In genomic region chr1:21935393-21935804, GRCh38 we compare ENCODE assay signal across 11 cellular contexts. TPM values are rescaled to one million over a fixed set of nuclear protein-coding genes. Genes with fewer than 3 reads are reported as not detected.
A peak's percentile ranks its signal among the peaks of the same experiment; 100 is the strongest.
DNase-seq lines count a peak whose midpoint lies in the region; ATAC-seq and TF ChIP-seq lines count a peak whose summit lies in the region.
"Had no signal": no experiment of that assay in that cellular context is flagged by ENCODE, and none has a peak within 500 bp of the region (broad histone marks: within the 10 kb centered on the region; RNA-seq: fewer than 3 reads in every experiment).

No MANE protein-coding gene starts in this region.

- peak overlapping the region; percentile 51 for H2AK5ac ChIP-seq in mesendoderm (ENCODE audit: low read length)

- H3K27ac ChIP-seq in cardiac muscle cell (peak overlapping the region; percentile 32), mesendoderm (ENCODE audit: low read depth, low read length) (no peak overlapping the region), upper lobe of right lung (peak overlapping the region; percentile 75), MM.1S (ENCODE audit: low read length) (no peak overlapping the region)

- peak overlapping the region; percentile 15 for H2BK5ac ChIP-seq in mesendoderm (ENCODE audit: low read length)

- intact Hi-C loops in left cardiac atrium (cut with DNase I) (no loop called here), MCF 10A (cut with micrococcal nuclease) (loop anchor here (5.0 kb wide), 1 partner anchor 153 kb away; the partner anchor contains the start of gene USP48), upper lobe of right lung (cut with DNase I) (no loop called here)

- no CpG with 5 or more reads among the region's 10 CpGs for WGBS in mesendoderm (ENCODE audit: extremely low coverage, insufficient coverage, low lambda C conversion rate)

- no peaks in the 10 kb centered on the region for H3K9me2 ChIP-seq in MM.1S (replicated peaks; ENCODE audit: insufficient read depth, low read length)

- H3K27ac Mint-ChIP-seq in MCF 10A (ENCODE audit: low read depth, unreplicated experiment), result peak overlapping the region; percentile 89

- no peak overlapping the region for H3K18ac ChIP-seq in mesendoderm (ENCODE audit: low read length)

- TF ChIP-seq CTCF in cardiac muscle cell (IDR thresholded peaks at IDR 0.05; ENCODE audit: low read depth, low read length) (no peak), MCF 10A (IDR thresholded peaks at IDR 0.05; ENCODE audit: unreplicated experiment) (no peak), upper lobe of right lung (IDR thresholded peaks at IDR 0.05) (no peak), MM.1S (IDR thresholded peaks at IDR 0.05; ENCODE audit: low read length) (no peak)

- H3K4me3 ChIP-seq in cardiac muscle cell, result no peak overlapping the region
- no peak overlapping the region for H3K4me3 ChIP-seq in mesendoderm (ENCODE audit: low read length)
- H3K4me3 ChIP-seq in upper lobe of right lung, result peak overlapping the region; percentile 70
- H3K4me3 ChIP-seq in MM.1S (ENCODE audit: low read length), result no peak overlapping the region

- H3K79me1 ChIP-seq in mesendoderm (ENCODE audit: low read length), result peaks cover 17% of the 10 kb centered on the region

- no peak overlapping the region for H2BK120ac ChIP-seq in mesendoderm (ENCODE audit: low read depth, low read length)

- H3K23ac ChIP-seq in mesendoderm (ENCODE audit: low read length), result no peak overlapping the region

- H2AFZ ChIP-seq in MM.1S (ENCODE audit: low read length), result no peak overlapping the region

- no peak for DNase-seq in cardiac muscle cell (ENCODE audit: low read depth in 1 of 2, low spot score in 1 of 2)
- no peak for DNase-seq in left cardiac atrium
- no peak for DNase-seq in MCF 10A (ENCODE audit: unreplicated experiment)
- no peak for DNase-seq in mesendoderm
- DNase-seq in upper lobe of right lung, result no peak
- DNase-seq in MM.1S, result no peak
- no peak for DNase-seq in NCI-H345 treated with DMSO at 0.1 percent for 48 hours (lab: John Stamatoyannopoulos, UW; ENCODE audit: unreplicated experiment)
- no peak for DNase-seq in SK-N-DZ (ENCODE audit: low spot score)
- DNase-seq: NCI-H1092 had no signal

- H2BK15ac ChIP-seq in mesendoderm (replicated peaks; ENCODE audit: low read depth), result no peak overlapping the region

- H3K56ac ChIP-seq in mesendoderm (ENCODE audit: low read length), result peak overlapping the region; percentile 51

- H3K9ac ChIP-seq in mesendoderm (ENCODE audit: low read length), result peak overlapping the region; percentile 61
- H3K9ac ChIP-seq in MM.1S (ENCODE audit: low read length), result no peak overlapping the region

- H3F3A ChIP-seq in MM.1S (ENCODE audit: insufficient read depth, low read length), result no peaks in the 10 kb centered on the region

- H3K79me2 ChIP-seq in mesendoderm (ENCODE audit: control insufficient read depth, insufficient read depth, low read length) (peaks cover 40% of the 10 kb centered on the region), MM.1S (ENCODE audit: low read length) (no peaks in the 10 kb centered on the region)

- H3K4me2 ChIP-seq in mesendoderm (ENCODE audit: low read length), result peak overlapping the region; percentile 26
- no peak overlapping the region for H3K4me2 ChIP-seq in MM.1S (ENCODE audit: low read depth, low read length)

- H4K8ac ChIP-seq in mesendoderm (ENCODE audit: low read depth, low read length), result no peak overlapping the region

- H4K5ac ChIP-seq in mesendoderm (ENCODE audit: low read length), result no peak overlapping the region

- H3K4me1 Mint-ChIP-seq in MCF 10A (ENCODE audit: insufficient read depth, unreplicated experiment), result peaks cover 65% of the 10 kb centered on the region

- peaks cover 5% of the 10 kb centered on the region for H3K36me3 Mint-ChIP-seq in MCF 10A (ENCODE audit: insufficient read depth, unreplicated experiment)

- no peak for ATAC-seq in left cardiac atrium
- no peak for ATAC-seq in upper lobe of right lung

- H3K9me3 ChIP-seq in cardiac muscle cell (ENCODE audit: low read depth) (no peaks in the 10 kb centered on the region), upper lobe of right lung (no peaks in the 10 kb centered on the region), MM.1S (replicated peaks; ENCODE audit: insufficient read depth, low read length) (no peaks in the 10 kb centered on the region)

- H3K4me1 ChIP-seq in cardiac muscle cell (ENCODE audit: low read depth) (peaks cover 77% of the 10 kb centered on the region), mesendoderm (ENCODE audit: control insufficient read depth, low read depth, low read length) (peaks cover 21% of the 10 kb centered on the region), upper lobe of right lung (peaks cover 70% of the 10 kb centered on the region), MM.1S (ENCODE audit: low read length) (no peaks in the 10 kb centered on the region)

- no peaks in the 10 kb centered on the region for H3K27me3 Mint-ChIP-seq in MCF 10A (ENCODE audit: insufficient read depth, unreplicated experiment)

- POLR2A ChIA-PET in MCF 10A (lab: Yijun Ruan, JAX), result interaction anchor here (0.6 to 12.7 kb wide), 6 partner anchors 9 to 170 kb away, joined by 4 to 219 read pairs (median 6); partner anchors contain the start of gene USP48

- no peaks in the 10 kb centered on the region for H4K20me1 ChIP-seq in MM.1S (ENCODE audit: insufficient read depth, low read length)

- no peaks in the 10 kb centered on the region for H3K9me3 Mint-ChIP-seq in MCF 10A (ENCODE audit: unreplicated experiment)

- H3K27me3 ChIP-seq in cardiac muscle cell, result no peaks in the 10 kb centered on the region
- H3K27me3 ChIP-seq in mesendoderm (ENCODE audit: insufficient read depth, low read length, poor library complexity), result no peaks in the 10 kb centered on the region
- H3K27me3 ChIP-seq in upper lobe of right lung, result no peaks in the 10 kb centered on the region
- H3K27me3 ChIP-seq in MM.1S (replicated peaks; ENCODE audit: insufficient read depth, low read length), result peaks cover 9% of the 10 kb centered on the region

- no peak overlapping the region for H3K4ac ChIP-seq in mesendoderm (ENCODE audit: low read depth, low read length)

- H3K36me3 ChIP-seq in cardiac muscle cell (no peaks in the 10 kb centered on the region), mesendoderm (ENCODE audit: control insufficient read depth, insufficient read depth, low read length) (no peaks in the 10 kb centered on the region), upper lobe of right lung (no peaks in the 10 kb centered on the region), MM.1S (replicated peaks; ENCODE audit: insufficient read depth, low read length) (no peaks in the 10 kb centered on the region)

- CTCF ChIA-PET in MCF 10A (lab: Yijun Ruan, JAX), result interaction anchor here (0.6 to 1.9 kb wide), 2 partner anchors 22 to 72 kb away, joined by 3 to 6 read pairs; no protein-coding TSS in a partner anchor

- H3K4me3 Mint-ChIP-seq in MCF 10A (ENCODE audit: unreplicated experiment), result peak overlapping the region; percentile 78

- no TSS peak for BruUV-seq in MCF 10A (replicated peaks; lab: Mats Ljungman, UMichigan)

RNA-seq across cellular contexts. Expression of gene HSPG2, which starts 1.7 kb away (rescaled TPM):
- total RNA-seq in cardiac muscle cell (112 and 193 TPM in 2 replicates), left cardiac atrium (100 to 1,000 TPM; 307 to 608 TPM), MCF 10A (2022) (51.2 and 58.9 TPM in 2 replicates), upper lobe of right lung (393 TPM)
- polyA plus RNA-seq in cardiac muscle cell, result 62.3 and 96.2 TPM in 2 replicates
- 10.1 TPM for polyA plus RNA-seq in mesendoderm (2013, experiment 1 of 2)
- 9.4 TPM for polyA plus RNA-seq in mesendoderm (2013, experiment 2 of 2)
- polyA plus RNA-seq in SK-N-DZ (2014; cell fraction: cytosol; rRNA removed), result 5.1 and 6.8 TPM in 2 replicates
- polyA plus RNA-seq in SK-N-DZ (2014; cell fraction: nucleus; rRNA removed), result 9.6 and 12.8 TPM in 2 replicates

RNA-seq across cellular contexts. Expression of gene CELA3B, which starts 41.4 kb away (rescaled TPM):
- total RNA-seq in cardiac muscle cell (not detected in 2 replicates), left cardiac atrium (not detected), MCF 10A (2022) (not detected in 2 replicates), upper lobe of right lung (not detected)
- polyA plus RNA-seq in cardiac muscle cell, result not detected in 2 replicates
- polyA plus RNA-seq in mesendoderm (2013, experiment 1 of 2), result not detected
- polyA plus RNA-seq in mesendoderm (2013, experiment 2 of 2), result not detected
- polyA plus RNA-seq in SK-N-DZ (2014; cell fraction: cytosol; rRNA removed), result not detected in 2 replicates
- polyA plus RNA-seq in SK-N-DZ (2014; cell fraction: nucleus; rRNA removed), result not detected in 2 replicates
- total RNA-seq: activated CD8-positive, alpha-beta memory T cell treated with anti-CD3 and anti-CD28 coated beads for 36 hours had no signal
- polyA plus RNA-seq: neural cell had no signal

Comparison
In these comparisons a context has a peak if more than half of its experiments do, and no peak if none do; other contexts are left out.
1. H3K27ac ChIP-seq: peak in cardiac muscle cell (single experiment) and upper lobe of right lung (single experiment); none in mesendoderm (single experiment) and MM.1S (single experiment).